Comparison of ENCODE assay signal across 21 cellular contexts in genomic region chr5:34555699-34556513, GRCh38.
A peak's percentile ranks its signal among the peaks of the same experiment; 100 is the strongest.
DNase-seq lines count a peak whose midpoint lies in the region; ATAC-seq, FAIRE-seq and TF ChIP-seq lines count a peak whose summit lies in the region.
"Had no signal": no experiment of that assay in that cellular context is flagged by ENCODE, and none has a peak within 500 bp of the region (broad histone marks: within the 10 kb centered on the region; RNA-seq: fewer than 3 reads in every experiment).

No MANE protein-coding gene starts in this region.

- H4K20me1 ChIP-seq in IMR-90 (ENCODE audit: insufficient read depth, low read length): no peaks in the 10 kb centered on the region
- H4K20me1 ChIP-seq in H1 (replicated peaks in 1 of 2; ENCODE audit: control insufficient read depth in 1 of 2, insufficient read depth in 2 of 2, low read length in 2 of 2): no peaks in the 10 kb centered on the region

- H3K9me3 ChIP-seq in IMR-90 (ENCODE audit: control insufficient read depth, insufficient read depth, low read length) (no peaks in the 10 kb centered on the region), H1 (ENCODE audit: insufficient read depth in 2 of 2, low read depth in 1 of 2, low read length in 1 of 2) (no peaks in the 10 kb centered on the region), mucosa of descending colon (no peaks in the 10 kb centered on the region)
- H3K9me3 ChIP-seq: BE2C, upper lobe of left lung had no signal

- H3K14ac ChIP-seq in IMR-90 (replicated peaks; ENCODE audit: low read depth, low read length) (no peak overlapping the region), H1 (ENCODE audit: insufficient read length) (no peak overlapping the region)

- DNase-seq in IMR-90 (no peak), NCI-H526 (lab: John Stamatoyannopoulos, UW) (peak; percentile 73 to 75), H1 (ENCODE audit: low read depth in 1 of 2, low spot score in 2 of 2) (no peak), mucosa of descending colon (peak in 1 of 3 donors; percentile 21), cortex of kidney (lab: John Stamatoyannopoulos, UW) (no peak), AML-193 (lab: John Stamatoyannopoulos, UW) (no peak), natural killer cell (no peak)
- DNase-seq: activated CD4-positive, alpha-beta memory T cell treated with anti-CD3 and anti-CD28 coated beads, Interleukin-2, amount 10 ng/mL, durations not matched to agents 7 days and 5 days; activated T-cell treated with anti-CD3 and anti-CD28 coated beads, Interleukin-2, amount 50 U/mL, for 4 hours; BE2C; DMS 273 treated with DMSO at 0.1 percent for 48 hours; GOT3; Karpas-422; NCI-H446; stimulated activated naive CD4-positive, alpha-beta T cell treated with Interleukin-2 at 50 U/mL for 16 hours; SW 1271; upper lobe of left lung had no signal

- no peak for TF ChIP-seq RAD21 in IMR-90 (IDR thresholded peaks at IDR 0.05; ENCODE audit: low read length)
- TF ChIP-seq RAD21 in H1 (IDR thresholded peaks at IDR 0.05 in 1 of 2, conservative IDR thresholded peaks at IDR 0.05 in 1 of 2; ENCODE audit: low read depth in 2 of 2, low read length in 2 of 2): no peak

- POLR2A ChIA-PET in IMR-90 (lab: Charles Lee; ENCODE audit: unreplicated experiment): no interaction called here
- POLR2A ChIA-PET in H1 (lab: Charles Lee; ENCODE audit: partially characterized antibody): interaction anchor here (0.7 kb wide), 1 partner anchor 9 kb away, joined by 3 read pairs; no protein-coding TSS in a partner anchor

- H3K27me3 Mint-ChIP-seq in natural killer cell (ENCODE audit: low read depth in 2 of 2): peaks cover 3 to 25% of the 10 kb centered on the region in 2 donors
- H3K27me3 Mint-ChIP-seq: dendritic cell treated with granulocyte-macrophage colony-stimulating factor and Interleukin-4, amounts not matched to agents 40 ng/mL and 50 ng/mL, for 4 days; memory B cell had no signal

- H2AK9ac ChIP-seq in IMR-90 (replicated peaks; ENCODE audit: low read depth, low read length, poor library complexity): no peak overlapping the region

- H3K4ac ChIP-seq in IMR-90 (ENCODE audit: low read depth, low read length): no peak overlapping the region
- H3K4ac ChIP-seq in H1 (replicated peaks; ENCODE audit: insufficient read length, low read depth, low read length): no peak overlapping the region

- CTCF ChIA-PET in IMR-90 (lab: Yijun Ruan, JAX) (no interaction called here), H1 (lab: Charles Lee; ENCODE audit: partially characterized antibody) (interaction anchor here (1.1 to 1.3 kb wide), 3 partner anchors 14 to 29 kb away, joined by 3 read pairs; no protein-coding TSS in a partner anchor)

- no peak overlapping the region for H3K9ac ChIP-seq in IMR-90 (ENCODE audit: low read depth, low read length)
- no peak overlapping the region for H3K9ac ChIP-seq in H1 (replicated peaks in 1 of 4; ENCODE audit: extremely low read depth in 1 of 4, low read depth in 3 of 4, low read length in 3 of 4)

- H3K9me3 Mint-ChIP-seq in natural killer cell: no peaks in the 10 kb centered on the region
- H3K9me3 Mint-ChIP-seq: activated CD4-positive, alpha-beta memory T cell treated with anti-CD3 and anti-CD28 coated beads, Interleukin-2, amount 10 ng/mL, durations not matched to agents 7 days and 5 days; activated naive CD4-positive, alpha-beta T cell treated with anti-CD3 and anti-CD28 coated beads, Interleukin-2, amount 50 U/mL, for 24 hours; activated T-cell treated with anti-CD3 and anti-CD28 coated beads, Interleukin-2, amount 50 U/mL, for 4 hours; dendritic cell treated with granulocyte-macrophage colony-stimulating factor and Interleukin-4, amounts not matched to agents 40 ng/mL and 50 ng/mL, for 4 days; memory B cell had no signal

- H3K4me1 ChIP-seq in IMR-90 (ENCODE audit: control insufficient read depth, insufficient read depth, low read length): no peaks in the 10 kb centered on the region
- H3K4me1 ChIP-seq in H1 (replicated peaks in 1 of 4; ENCODE audit: control insufficient read depth in 3 of 4, insufficient read depth in 4 of 4, low read length in 3 of 4): no peaks in the 10 kb centered on the region
- peaks cover 9% of the 10 kb centered on the region for H3K4me1 ChIP-seq in mucosa of descending colon (ENCODE audit: low read depth)
- H3K4me1 ChIP-seq: BE2C, upper lobe of left lung had no signal

- no peak overlapping the region for H2BK120ac ChIP-seq in IMR-90 (ENCODE audit: low read depth, low read length)
- no peak overlapping the region for H2BK120ac ChIP-seq in H1 (replicated peaks; ENCODE audit: low read depth, low read length)

- TF ChIP-seq CTCF in IMR-90 (conservative IDR thresholded peaks at IDR 0.05; ENCODE audit: low read depth, low read length) (no peak), H1 (IDR thresholded peaks at IDR 0.05; ENCODE audit: control extremely low read depth in 1 of 3, insufficient read depth in 1 of 3, low read depth in 1 of 3, low read length in 3 of 3) (no peak), mucosa of descending colon (IDR thresholded peaks at IDR 0.05) (no peak), natural killer cell (IDR thresholded peaks at IDR 0.05) (no peak)

- H3K23me2 ChIP-seq in H1 (ENCODE audit: low read depth, low read length): no peaks in the 10 kb centered on the region

- peaks cover 7% of the 10 kb centered on the region for H3K9me1 ChIP-seq in IMR-90 (ENCODE audit: insufficient read depth, low read length)

- 66% methylated on average over 4 of the region's 10 CpGs; no CpG with 5 or more reads in 1 of the 2 experiments for WGBS in IMR-90 (ENCODE audit: extremely low coverage in 2 of 2, insufficient read length in 1 of 2), 2 experiments
- WGBS in H1 (ENCODE audit: extremely low coverage in 1 of 2, insufficient coverage in 1 of 2, insufficient read length in 1 of 2, insufficient replicate concordance in 2 of 2, low coverage in 1 of 2, low lambda C conversion rate in 2 of 2, missing lambda C conversion rate in 1 of 2), 2 experiments: 88% methylated on average over 10 of the region's 10 CpGs; no CpG with 5 or more reads in 1 of the 2 experiments

- TF ChIP-seq POLR2A in IMR-90 (IDR thresholded peaks at IDR 0.05; ENCODE audit: low read depth, low read length): no peak
- no peak for TF ChIP-seq POLR2A in H1 (IDR thresholded peaks at IDR 0.05; ENCODE audit: control extremely low read depth in 1 of 2, low read depth in 2 of 2, low read length in 2 of 2)

- no peak overlapping the region for H2BK20ac ChIP-seq in IMR-90 (ENCODE audit: low read depth, low read length)
- H2BK20ac ChIP-seq in H1 (ENCODE audit: low read length): no peak overlapping the region

- no peaks in the 10 kb centered on the region for H3K79me2 ChIP-seq in H1 (ENCODE audit: control insufficient read depth in 1 of 2, insufficient read depth in 2 of 2, low read length in 2 of 2)

- no peak overlapping the region for H3K4me3 ChIP-seq in IMR-90 (ENCODE audit: insufficient read depth, low read depth, low read length)
- H3K4me3 ChIP-seq in H1 (ENCODE audit: extremely low read depth in 1 of 4, insufficient read depth in 2 of 4, low read depth in 3 of 4, low read length in 4 of 4): no peak overlapping the region
- H3K4me3 ChIP-seq in mucosa of descending colon: no peak overlapping the region
- H3K4me3 ChIP-seq: upper lobe of left lung had no signal

- dilution Hi-C loops in IMR-90 (cut with HindIII; ENCODE audit: low sequenced_read_pairs, unreplicated experiment): no loop called here

- H2BK12ac ChIP-seq in H1 (ENCODE audit: low read depth, low read length): no peak overlapping the region; the same call in 1 of the 2 replicates

- in situ Hi-C loops in IMR-90 (cut with MboI; ENCODE audit: low sequenced_read_pairs): no loop called here

- ATAC-seq in IMR-90 (ENCODE audit: low read depth) (no peak), mucosa of descending colon (peak; percentile 83), GM19395 (IDR thresholded peaks at IDR 0.05; ENCODE audit: unreplicated experiment) (no peak), natural killer cell (no peak)
- ATAC-seq: activated T-cell treated with anti-CD3 and anti-CD28 coated beads, Interleukin-2, amount 50 U/mL, for 4 hours had no signal

- H4K8ac ChIP-seq in IMR-90 (ENCODE audit: low read depth in 2 of 2, low read length in 2 of 2): no peak overlapping the region
- H4K8ac ChIP-seq in H1 (ENCODE audit: extremely low read depth, insufficient read depth, low read length): no peak overlapping the region

- H3K27ac Mint-ChIP-seq in natural killer cell: no peak overlapping the region
- H3K27ac Mint-ChIP-seq: activated CD4-positive, alpha-beta memory T cell treated with anti-CD3 and anti-CD28 coated beads, Interleukin-2, amount 10 ng/mL, durations not matched to agents 7 days and 5 days; activated naive CD4-positive, alpha-beta T cell treated with anti-CD3 and anti-CD28 coated beads, Interleukin-2, amount 50 U/mL, for 24 hours; dendritic cell treated with granulocyte-macrophage colony-stimulating factor and Interleukin-4, amounts not matched to agents 40 ng/mL and 50 ng/mL, for 4 days; memory B cell had no signal

- H3K36me3 ChIP-seq in IMR-90 (ENCODE audit: control insufficient read depth, insufficient read depth, low read length): no peaks in the 10 kb centered on the region
- no peaks in the 10 kb centered on the region for H3K36me3 ChIP-seq in H1 (ENCODE audit: control insufficient read depth in 2 of 4, insufficient read depth in 4 of 4, low read length in 3 of 4)
- H3K36me3 ChIP-seq in mucosa of descending colon (ENCODE audit: low read depth): no peaks in the 10 kb centered on the region
- H3K36me3 ChIP-seq: BE2C, upper lobe of left lung had no signal

- BruUV-seq in IMR-90 (replicated peaks; lab: Mats Ljungman, UMichigan): no TSS peak

- no peak overlapping the region for H3K56ac ChIP-seq in IMR-90 (ENCODE audit: extremely low read depth, insufficient read depth, low read length)
- H3K56ac ChIP-seq in H1 (replicated peaks; ENCODE audit: insufficient read length, low read depth, low read length): no peak overlapping the region

- H3K36me3 Mint-ChIP-seq in natural killer cell: no peaks in the 10 kb centered on the region
- H3K36me3 Mint-ChIP-seq: activated naive CD4-positive, alpha-beta T cell treated with anti-CD3 and anti-CD28 coated beads, Interleukin-2, amount 50 U/mL, for 24 hours; memory B cell had no signal

- no peak for FAIRE-seq in H1 (lab: Jason Lieb, UNC)

- H3K27me3 ChIP-seq in IMR-90 (ENCODE audit: control insufficient read depth, insufficient read depth, low read length): no peaks in the 10 kb centered on the region
- H3K27me3 ChIP-seq in H1 (replicated peaks in 1 of 4; ENCODE audit: control insufficient read depth in 3 of 4, extremely low read depth in 1 of 4, insufficient read depth in 3 of 4, low read length in 3 of 4): peaks cover 0 to 5% (median 0%) of the 10 kb centered on the region in 4 experiments; a peak in 1 of 7 replicates
- H3K27me3 ChIP-seq: upper lobe of left lung had no signal

- H2BK15ac ChIP-seq in IMR-90 (ENCODE audit: low read depth, low read length) (0 out of 3 replicates have a peak overlapping the region, but pooled peaks have one; percentile 20), H1 (ENCODE audit: low read length) (no peak overlapping the region)

- no peak overlapping the region for H3K27ac ChIP-seq in IMR-90 (ENCODE audit: insufficient read depth, low read length)
- no peak overlapping the region for H3K27ac ChIP-seq in H1 (ENCODE audit: low read depth, low read length)
- H3K27ac ChIP-seq: upper lobe of left lung had no signal

- H3K4me3 Mint-ChIP-seq in natural killer cell: no peak overlapping the region
- H3K4me3 Mint-ChIP-seq: activated CD4-positive, alpha-beta memory T cell treated with anti-CD3 and anti-CD28 coated beads, Interleukin-2, amount 10 ng/mL, durations not matched to agents 7 days and 5 days; activated naive CD4-positive, alpha-beta T cell treated with anti-CD3 and anti-CD28 coated beads, Interleukin-2, amount 50 U/mL, for 24 hours; activated T-cell treated with anti-CD3 and anti-CD28 coated beads, Interleukin-2, amount 50 U/mL, for 4 hours; dendritic cell treated with granulocyte-macrophage colony-stimulating factor and Interleukin-4, amounts not matched to agents 40 ng/mL and 50 ng/mL, for 4 days; memory B cell had no signal

- intact Hi-C loops in IMR-90 (cut with micrococcal nuclease) (no loop called here), mucosa of descending colon (cut with DNase I, micrococcal nuclease) (no loop called here), natural killer cell (cut with micrococcal nuclease) (no loop called here)

- H3K4me1 Mint-ChIP-seq in natural killer cell: no peaks in the 10 kb centered on the region
- H3K4me1 Mint-ChIP-seq: activated CD4-positive, alpha-beta memory T cell treated with anti-CD3 and anti-CD28 coated beads, Interleukin-2, amount 10 ng/mL, durations not matched to agents 7 days and 5 days; activated naive CD4-positive, alpha-beta T cell treated with anti-CD3 and anti-CD28 coated beads, Interleukin-2, amount 50 U/mL, for 24 hours; memory B cell had no signal

- H2AFZ ChIP-seq in IMR-90 (replicated peaks; ENCODE audit: low read length, poor library complexity) (no peak overlapping the region), H1 (ENCODE audit: low read length) (0 out of 2 replicates have a peak overlapping the region, but pooled peaks have one; percentile 46)

- H3K18ac ChIP-seq in IMR-90 (ENCODE audit: low read depth, low read length) (no peak overlapping the region), H1 (ENCODE audit: extremely low read depth, low read length) (no peak overlapping the region)

- H4K91ac ChIP-seq in IMR-90 (ENCODE audit: insufficient read depth, low read depth, low read length): no peak overlapping the region
- no peak overlapping the region for H4K91ac ChIP-seq in H1 (replicated peaks; ENCODE audit: insufficient read length, low read length)

- H3K79me1 ChIP-seq in IMR-90 (ENCODE audit: low read depth in 1 of 2, low read length in 2 of 2) (no peaks in the 10 kb centered on the region), H1 (ENCODE audit: low read depth, low read length) (no peaks in the 10 kb centered on the region)

- H2AK5ac ChIP-seq in IMR-90 (ENCODE audit: low read depth, low read length) (no peak overlapping the region), H1 (ENCODE audit: low read depth, low read length) (no peak overlapping the region)

- H3K4me2 ChIP-seq in IMR-90 (ENCODE audit: low read depth, low read length): no peak overlapping the region
- no peak overlapping the region for H3K4me2 ChIP-seq in H1 (ENCODE audit: insufficient read depth in 1 of 2, low read depth in 2 of 2, low read length in 2 of 2)

- H2BK5ac ChIP-seq in IMR-90 (ENCODE audit: low read depth, low read length, poor library complexity, severe bottlenecking): no peak overlapping the region
- H2BK5ac ChIP-seq in H1 (ENCODE audit: low read depth, low read length): no peak overlapping the region

- TF ChIP-seq EP300 in H1 (IDR thresholded peaks at IDR 0.05; ENCODE audit: borderline replicate concordance in 1 of 2, low read depth in 2 of 2, low read length in 2 of 2): no peak

- no peak overlapping the region for H4K5ac ChIP-seq in IMR-90 (ENCODE audit: low read depth, low read length)
- H4K5ac ChIP-seq in H1 (ENCODE audit: insufficient read length, low read depth, low read length): no peak overlapping the region

- H3K23ac ChIP-seq in IMR-90 (ENCODE audit: low read depth, low read length) (no peak overlapping the region), H1 (ENCODE audit: insufficient read length) (no peak overlapping the region)

Comparison
In these comparisons a context has a peak if more than half of its experiments do, and no peak if none do; other contexts are left out.
1. DNase-seq: peak in NCI-H526 (2 of 2); none in IMR-90 (single experiment), H1 (0 of 2), cortex of kidney (single experiment), AML-193 (0 of 2) and natural killer cell (single experiment).